ENCODE assay signal across 9 cellular contexts in genomic region chr4:186946682-186947294, GRCh38.
DNase-seq lines count a peak whose midpoint lies in the region; ATAC-seq and TF ChIP-seq lines count a peak whose summit lies in the region.
"Had no signal": no experiment of that assay in that cellular context is flagged by ENCODE, and none has a peak within 500 bp of the region (broad histone marks: within the 10 kb centered on the region; RNA-seq: fewer than 3 reads in every experiment).

No MANE protein-coding gene starts in this region.

- no peak overlapping the region for H3K4me3 ChIP-seq in prostate gland

- intact Hi-C loops in prostate gland (cut with DNase I), result no loop called here

- POLR2A ChIA-PET in activated CD4-positive, alpha-beta memory T cell treated with anti-CD3 and anti-CD28 coated beads, Interleukin-2, amount 10 ng/mL, durations not matched to agents 7 days and 5 days (lab: Charles Lee), result no interaction called here

- no peaks in the 10 kb centered on the region for H3K36me3 Mint-ChIP-seq in activated CD4-positive, alpha-beta memory T cell treated with anti-CD3 and anti-CD28 coated beads, Interleukin-2, amount 10 ng/mL, durations not matched to agents 7 days and 5 days (ENCODE audit: low read depth)

- TF ChIP-seq CTCF in prostate gland (IDR thresholded peaks at IDR 0.05), result peak in 2 of 4 experiments; percentile 18 to 32

- H3K27me3 ChIP-seq in prostate gland (replicated peaks; ENCODE audit: insufficient read depth), result no peaks in the 10 kb centered on the region

- in situ Hi-C loops in ACHN (cut with HindIII; ENCODE audit: low pct_ligation_motif_present, low pct_unique_long_range_greater_than_20kb, low sequenced_read_pairs), result no loop called here

- peak; percentile 51 for DNase-seq in ACHN
- DNase-seq in HK-2 (ENCODE audit: unreplicated experiment), result peak; percentile 18
- DNase-seq in SK-N-DZ (ENCODE audit: low spot score), result peak; percentile 29
- peak; percentile 93 for DNase-seq in islet precursor cell
- DNase-seq in prostate gland (ENCODE audit: low spot score), result no peak
- no peak for DNase-seq in globus pallidus (ENCODE audit: low spot score)
- no peak for DNase-seq in activated CD4-positive, alpha-beta memory T cell treated with anti-CD3 and anti-CD28 coated beads, Interleukin-2, amount 10 ng/mL, durations not matched to agents 7 days and 5 days
- DNase-seq: DMS79 had no signal

- H3K27me3 Mint-ChIP-seq in activated CD4-positive, alpha-beta memory T cell treated with anti-CD3 and anti-CD28 coated beads, Interleukin-2, amount 10 ng/mL, durations not matched to agents 7 days and 5 days, result no peaks in the 10 kb centered on the region

- H3K36me3 ChIP-seq in prostate gland, result no peaks in the 10 kb centered on the region

- no peak overlapping the region for H3K4me3 Mint-ChIP-seq in activated CD4-positive, alpha-beta memory T cell treated with anti-CD3 and anti-CD28 coated beads, Interleukin-2, amount 10 ng/mL, durations not matched to agents 7 days and 5 days

- WGBS in prostate gland, result 93% methylated on average over 11 of the region's 11 CpGs

- no peak overlapping the region for H3K27ac Mint-ChIP-seq in activated CD4-positive, alpha-beta memory T cell treated with anti-CD3 and anti-CD28 coated beads, Interleukin-2, amount 10 ng/mL, durations not matched to agents 7 days and 5 days

- no peak for ATAC-seq in GM18907 (IDR thresholded peaks at IDR 0.05; ENCODE audit: unreplicated experiment)

- H3K9me3 ChIP-seq in prostate gland, result no peaks in the 10 kb centered on the region

- peaks cover 2% of the 10 kb centered on the region for H3K9me3 Mint-ChIP-seq in activated CD4-positive, alpha-beta memory T cell treated with anti-CD3 and anti-CD28 coated beads, Interleukin-2, amount 10 ng/mL, durations not matched to agents 7 days and 5 days

- CTCF ChIA-PET in activated CD4-positive, alpha-beta memory T cell treated with anti-CD3 and anti-CD28 coated beads, Interleukin-2, amount 10 ng/mL, durations not matched to agents 7 days and 5 days (lab: Charles Lee), result no interaction called here

- no peaks in the 10 kb centered on the region for H3K4me1 ChIP-seq in prostate gland (replicated peaks)

- TF ChIP-seq POLR2A in prostate gland (IDR thresholded peaks at IDR 0.05), result no peak

- no peaks in the 10 kb centered on the region for H3K4me1 Mint-ChIP-seq in activated CD4-positive, alpha-beta memory T cell treated with anti-CD3 and anti-CD28 coated beads, Interleukin-2, amount 10 ng/mL, durations not matched to agents 7 days and 5 days

- no peak overlapping the region for H3K27ac ChIP-seq in prostate gland

Comparison
In these comparisons a context has a peak if more than half of its experiments do, and no peak if none do; other contexts are left out.
1. DNase-seq: peak in ACHN (single experiment), HK-2 (single experiment), SK-N-DZ (single experiment) and islet precursor cell (single experiment); none in prostate gland (single experiment), globus pallidus (single experiment) and activated CD4-positive, alpha-beta memory T cell treated with anti-CD3 and anti-CD28 coated beads, Interleukin-2, amount 10 ng/mL, durations not matched to agents 7 days and 5 days (single experiment).